Comparison of ENCODE assay signal across 12 cellular contexts in genomic region chr15:25848769-25849430, GRCh38. TPM values are rescaled to one million over a fixed set of nuclear protein-coding genes. Genes with fewer than 3 reads are reported as not detected.
DNase-seq lines count a peak whose midpoint lies in the region; ATAC-seq and TF ChIP-seq lines count a peak whose summit lies in the region.
"Had no signal": no experiment of that assay in that cellular context is flagged by ENCODE, and none has a peak within 500 bp of the region (broad histone marks: within the 10 kb centered on the region; RNA-seq: fewer than 3 reads in every experiment).

No MANE protein-coding gene starts in this region.

- peak overlapping the region; percentile 97 for H3K4me3 Mint-ChIP-seq in T-helper 1 cell treated with Interleukin-12 subunit alpha and Interleukin-12 subunit beta and Interleukin-4 antibody, amounts not matched to agents 30 μg/mL and 1 μg/mL, for 36 hours

- H3K4me1 ChIP-seq in SJSA1 (replicated peaks) = peaks cover 49% of the 10 kb centered on the region

- H3K9me3 ChIP-seq in SJSA1 (replicated peaks) = no peaks in the 10 kb centered on the region
- H3K9me3 ChIP-seq: prostate gland had no signal

- H3K27ac Mint-ChIP-seq in T-helper 1 cell treated with Interleukin-12 subunit alpha and Interleukin-12 subunit beta and Interleukin-4 antibody, amounts not matched to agents 30 μg/mL and 1 μg/mL, for 36 hours = peak overlapping the region; percentile 97

- H3K9me3 Mint-ChIP-seq in T-helper 1 cell treated with Interleukin-12 subunit alpha and Interleukin-12 subunit beta and Interleukin-4 antibody, amounts not matched to agents 30 μg/mL and 1 μg/mL, for 36 hours = no peaks in the 10 kb centered on the region

- peaks cover 74% of the 10 kb centered on the region for H3K4me1 Mint-ChIP-seq in T-helper 1 cell treated with Interleukin-12 subunit alpha and Interleukin-12 subunit beta and Interleukin-4 antibody, amounts not matched to agents 30 μg/mL and 1 μg/mL, for 36 hours (ENCODE audit: low read depth)

- no peaks in the 10 kb centered on the region for H3K27me3 Mint-ChIP-seq in T-helper 1 cell treated with Interleukin-12 subunit alpha and Interleukin-12 subunit beta and Interleukin-4 antibody, amounts not matched to agents 30 μg/mL and 1 μg/mL, for 36 hours (ENCODE audit: low read depth)

- DNase-seq in T-helper 1 cell (no peak), SJSA1 (ENCODE audit: low read depth in 1 of 2, low spot score in 2 of 2) (no peak), foreskin fibroblast (no peak), cerebellum (ENCODE audit: low spot score) (no peak)
- DNase-seq: 8988T, NCI-H2171, SW 1271 had no signal

- H3K36me3 ChIP-seq in SJSA1 = peaks cover 2% of the 10 kb centered on the region
- H3K36me3 ChIP-seq: prostate gland had no signal

- H3K27me3 ChIP-seq in SJSA1 (replicated peaks) = no peaks in the 10 kb centered on the region

- H3K27ac ChIP-seq in SJSA1 = peak overlapping the region; percentile 93
- peak overlapping the region in 16 of 21 experiments; percentile 46 to 93 (median 82) for H3K27ac ChIP-seq in skin epidermis
- H3K27ac ChIP-seq: prostate gland had no signal

- 0 out of 2 replicates have a peak overlapping the region, but pooled peaks have one; percentile 1 for H3K4me3 ChIP-seq in SJSA1
- H3K4me3 ChIP-seq in foreskin fibroblast (ENCODE audit: low read depth in 1 of 2, low read length in 2 of 2) = peak overlapping the region; percentile 48 to 58
- no peak overlapping the region for H3K4me3 ChIP-seq in skin epidermis
- H3K4me3 ChIP-seq: prostate gland had no signal

- no peak for TF ChIP-seq CTCF in foreskin fibroblast (IDR thresholded peaks at IDR 0.05; ENCODE audit: low read depth, low read length)

- ATAC-seq in GM19023 (IDR thresholded peaks at IDR 0.05; ENCODE audit: unreplicated experiment) (no peak), GM21360 (IDR thresholded peaks at IDR 0.05; ENCODE audit: unreplicated experiment) (no peak)

- H3K36me3 Mint-ChIP-seq in T-helper 1 cell treated with Interleukin-12 subunit alpha and Interleukin-12 subunit beta and Interleukin-4 antibody, amounts not matched to agents 30 μg/mL and 1 μg/mL, for 36 hours (ENCODE audit: low read depth) = peaks cover 39% of the 10 kb centered on the region

RNA-seq across cellular contexts. Expression of gene ATP10A, which starts 14.2 kb away (rescaled TPM):
- total RNA-seq in SJSA1 (2014; rRNA removed; shearing (Covaris generic)) = 18.1 and 31.3 TPM in 2 replicates
- 1.6 TPM for total RNA-seq in cerebellum

Comparison
In these comparisons a context has a peak if more than half of its experiments do, and no peak if none do; other contexts are left out.
1. H3K4me3 ChIP-seq: peak in SJSA1 (single experiment) and foreskin fibroblast (2 of 2); none in skin epidermis (0 of 7).